ENCODE assay signal across 8 cellular contexts in genomic region chr5:172777381-172778222, GRCh38. TPM values are rescaled to one million over a fixed set of nuclear protein-coding genes. Genes with fewer than 3 reads are reported as not detected.
A peak's percentile ranks its signal among the peaks of the same experiment; 100 is the strongest.
DNase-seq lines count a peak whose midpoint lies in the region; ATAC-seq and TF ChIP-seq lines count a peak whose summit lies in the region.

No MANE protein-coding gene starts in this region.

- H3K9me3 ChIP-seq in heart left ventricle = no peaks in the 10 kb centered on the region

- intact Hi-C loops in heart left ventricle (cut with DNase I) = loop anchor here in 5 of 10 donors (5.0 to 10.0 kb wide), 5 partner anchors 57 to 155 kb away; partner anchors contain the start of gene ERGIC1 (in 1 of the 5)

- no peaks in the 10 kb centered on the region for H3K36me3 ChIP-seq in heart left ventricle

- peak; percentile 88 for DNase-seq in AG08395 (ENCODE audit: low spot score)
- DNase-seq in SIG-M5 treated with dmso at 0.1 percent for 504 hours (lab: John Stamatoyannopoulos, UW; ENCODE audit: unreplicated experiment) = peak; percentile 94
- peak; percentile 25 to 73 (median 48) for DNase-seq in activated naive CD4-positive, alpha-beta T cell (lab: John Stamatoyannopoulos, UW)
- peak; percentile 81 to 92 (median 86) for DNase-seq in heart left ventricle
- DNase-seq in stimulated activated CD4-positive, alpha-beta T cell treated with anti-CD3 and anti-CD28 coated beads, Interleukin-12 subunit alpha, Interleukin-12 subunit beta, amount 100 ng/mL, for 24 hours (ENCODE audit: low read depth in 2 of 2) = peak; percentile 68 to 86
- no peak for DNase-seq in NCI-H1105 (lab: John Stamatoyannopoulos, UW)

- peaks cover 0 to 64% (median 7%) of the 10 kb centered on the region in 12 donors for H3K4me1 ChIP-seq in heart left ventricle

- no peaks in the 10 kb centered on the region for H3K27me3 ChIP-seq in heart left ventricle

- WGBS in heart left ventricle, 4 donors = 70 to 78% (median 72%) methylated on average over 14 of the region's 14 CpGs

- ATAC-seq in GM19035 (IDR thresholded peaks at IDR 0.05; ENCODE audit: unreplicated experiment) (peak; percentile 94), HG03175 (IDR thresholded peaks at IDR 0.05; ENCODE audit: unreplicated experiment) (peak; percentile 89), heart left ventricle (peak; percentile 62 to 88 (median 78))

- TF ChIP-seq POLR2A in heart left ventricle (IDR thresholded peaks at IDR 0.05) = no peak

- peak overlapping the region in 11 of 12 donors; percentile 8 to 100 (median 58) for H3K27ac ChIP-seq in heart left ventricle

- H3K4me3 ChIP-seq in heart left ventricle = peak overlapping the region in 2 of 12 donors; percentile 10 to 11

- TF ChIP-seq CTCF in heart left ventricle (IDR thresholded peaks at IDR 0.05) = peak in 1 of 12 donors; percentile 3

RNA-seq across cellular contexts. Expression of gene DUSP1, which starts 6.6 kb away (rescaled TPM):
- 100 to 1,000 TPM in 4 of 9 donors, 10 to 100 TPM in 5; 39.9 to 335 (median 78.2) TPM for total RNA-seq in heart left ventricle
- 100 to 1,000 TPM in 1 of 2 donors, 10 to 100 TPM in 1; 24.3 to 116 TPM for polyA plus RNA-seq in heart left ventricle

RNA-seq across cellular contexts. Expression of gene ERGIC1, which starts 56.4 kb away (rescaled TPM):
- total RNA-seq in heart left ventricle = 100 to 1,000 TPM in 1 of 9 donors, 10 to 100 TPM in 8; 67.0 to 109 (median 84.9) TPM
- polyA plus RNA-seq in heart left ventricle = 100 to 1,000 TPM in 1 of 2 donors, 10 to 100 TPM in 1; 66.6 to 115 TPM
